ENCODE assay signal across 8 cellular contexts in the genomic region with DNA sequence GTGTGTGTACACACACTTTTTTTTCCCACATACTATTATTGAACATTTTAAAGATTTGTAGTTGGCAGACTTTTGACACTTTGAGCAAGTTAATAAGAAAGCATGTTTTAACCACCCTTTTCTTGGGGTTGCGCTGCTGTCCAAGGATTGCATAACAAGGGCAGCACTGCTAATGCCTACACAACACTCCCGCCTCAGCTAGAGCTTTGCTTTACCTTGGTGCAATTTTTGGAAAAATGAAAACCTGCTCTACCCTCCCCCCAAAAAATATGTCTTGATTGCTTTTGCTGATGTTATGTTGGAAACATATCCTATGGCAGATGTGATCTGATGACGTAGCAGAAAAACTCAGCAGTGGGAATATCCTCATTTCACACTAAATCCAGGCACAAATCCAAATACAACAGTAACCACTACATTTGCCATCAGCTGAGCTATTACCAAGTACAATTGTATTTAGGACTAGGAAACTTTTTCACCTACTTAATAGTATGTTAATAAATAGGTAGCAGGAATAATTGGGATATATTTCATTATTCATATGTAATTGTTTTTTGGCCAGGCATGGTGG.
DNase-seq lines count a peak whose midpoint lies in the region; ATAC-seq and TF ChIP-seq lines count a peak whose summit lies in the region.

No MANE protein-coding gene starts in this region.

- H3K9me3 ChIP-seq in SU-DHL-6 (ENCODE audit: insufficient read depth, low read length) (no peaks in the 10 kb centered on the region), parathyroid adenoma (ENCODE audit: control insufficient read depth, low read length) (no peaks in the 10 kb centered on the region)

- H3K4me3 ChIP-seq in AG10803 (ENCODE audit: low read length) (peak overlapping the region; percentile 12), SU-DHL-6 (ENCODE audit: insufficient read depth, low read length, poor library complexity, severe bottlenecking) (no peak overlapping the region), fibroblast of pulmonary artery (replicated peaks; ENCODE audit: low read depth, low read length) (no peak overlapping the region), parathyroid adenoma (ENCODE audit: low read depth, low read length) (no peak overlapping the region)

- TF ChIP-seq CTCF in AG10803 (conservative IDR thresholded peaks at IDR 0.05; ENCODE audit: low read length), result no peak
- TF ChIP-seq CTCF in SU-DHL-6 (IDR thresholded peaks at IDR 0.05; ENCODE audit: insufficient read depth, low read length, poor library complexity, severe bottlenecking), result no peak
- TF ChIP-seq CTCF in fibroblast of pulmonary artery (IDR thresholded peaks at IDR 0.05; ENCODE audit: low read length, missing control alignments), result no peak
- TF ChIP-seq CTCF in parathyroid adenoma (IDR thresholded peaks at IDR 0.05), result no peak

- H4K20me1 ChIP-seq in SU-DHL-6 (ENCODE audit: low read depth, low read length), result no peaks in the 10 kb centered on the region

- H3K79me2 ChIP-seq in SU-DHL-6 (ENCODE audit: insufficient read depth, low read length) (peaks cover 86% of the 10 kb centered on the region), parathyroid adenoma (peaks cover 22% of the 10 kb centered on the region)

- H3K27ac ChIP-seq in SU-DHL-6 (ENCODE audit: low read depth, low read length) (peak overlapping the region; percentile 98), parathyroid adenoma (peak overlapping the region; percentile 11)

- peaks cover 86% of the 10 kb centered on the region for H3F3A ChIP-seq in SU-DHL-6 (ENCODE audit: insufficient read depth)

- H3K36me3 ChIP-seq in SU-DHL-6 (ENCODE audit: low read length), result peaks cover 15% of the 10 kb centered on the region
- H3K36me3 ChIP-seq in parathyroid adenoma (ENCODE audit: control insufficient read depth, insufficient read depth, low read length), result no peaks in the 10 kb centered on the region

- no peaks in the 10 kb centered on the region for H3K27me3 ChIP-seq in SU-DHL-6 (ENCODE audit: low read length)
- no peaks in the 10 kb centered on the region for H3K27me3 ChIP-seq in parathyroid adenoma (ENCODE audit: control insufficient read depth, insufficient read depth, low read length)

- ATAC-seq in HG03354 (IDR thresholded peaks at IDR 0.05; ENCODE audit: poor library complexity, severe bottlenecking, unreplicated experiment), result no peak

- H3K4me1 ChIP-seq in parathyroid adenoma, result peaks cover 5% of the 10 kb centered on the region

- H3K4me2 ChIP-seq in SU-DHL-6 (ENCODE audit: low read depth, low read length, poor library complexity, severe bottlenecking) (peak overlapping the region; percentile 54), parathyroid adenoma (ENCODE audit: low read length) (no peak overlapping the region)

- DNase-seq in AG10803 (ENCODE audit: low read depth) (peak; percentile 67), fibroblast of pulmonary artery (ENCODE audit: low read depth) (peak; percentile 72), NCI-H128 (lab: John Stamatoyannopoulos, UW; ENCODE audit: unreplicated experiment) (no peak), NCI-H2196 (lab: John Stamatoyannopoulos, UW; ENCODE audit: unreplicated experiment) (no peak)
- DNase-seq in activated naive CD4-positive, alpha-beta T cell treated with anti-CD3 and anti-CD28 coated beads, Interleukin-2, amount 50 U/mL, for 16 hours, result no peak

- H3K9ac ChIP-seq in SU-DHL-6 (ENCODE audit: low read length) (peak overlapping the region; percentile 52; the same call in 1 of the 2 replicates), parathyroid adenoma (no peak overlapping the region)

- H3K9me2 ChIP-seq in SU-DHL-6 (replicated peaks; ENCODE audit: insufficient read depth, low read length), result no peaks in the 10 kb centered on the region

- no peak overlapping the region for H2AFZ ChIP-seq in SU-DHL-6 (ENCODE audit: low read depth, low read length, severe bottlenecking)
- no peak overlapping the region for H2AFZ ChIP-seq in parathyroid adenoma

Comparison
In these comparisons a context has a peak if more than half of its experiments do, and no peak if none do; other contexts are left out.
1. DNase-seq: peak in AG10803 (single experiment) and fibroblast of pulmonary artery (single experiment); none in activated naive CD4-positive, alpha-beta T cell treated with anti-CD3 and anti-CD28 coated beads, Interleukin-2, amount 50 U/mL, for 16 hours (single experiment), NCI-H128 (single experiment) and NCI-H2196 (single experiment).